9 cellular contexts compared by ENCODE assay signal in the genomic region with DNA sequence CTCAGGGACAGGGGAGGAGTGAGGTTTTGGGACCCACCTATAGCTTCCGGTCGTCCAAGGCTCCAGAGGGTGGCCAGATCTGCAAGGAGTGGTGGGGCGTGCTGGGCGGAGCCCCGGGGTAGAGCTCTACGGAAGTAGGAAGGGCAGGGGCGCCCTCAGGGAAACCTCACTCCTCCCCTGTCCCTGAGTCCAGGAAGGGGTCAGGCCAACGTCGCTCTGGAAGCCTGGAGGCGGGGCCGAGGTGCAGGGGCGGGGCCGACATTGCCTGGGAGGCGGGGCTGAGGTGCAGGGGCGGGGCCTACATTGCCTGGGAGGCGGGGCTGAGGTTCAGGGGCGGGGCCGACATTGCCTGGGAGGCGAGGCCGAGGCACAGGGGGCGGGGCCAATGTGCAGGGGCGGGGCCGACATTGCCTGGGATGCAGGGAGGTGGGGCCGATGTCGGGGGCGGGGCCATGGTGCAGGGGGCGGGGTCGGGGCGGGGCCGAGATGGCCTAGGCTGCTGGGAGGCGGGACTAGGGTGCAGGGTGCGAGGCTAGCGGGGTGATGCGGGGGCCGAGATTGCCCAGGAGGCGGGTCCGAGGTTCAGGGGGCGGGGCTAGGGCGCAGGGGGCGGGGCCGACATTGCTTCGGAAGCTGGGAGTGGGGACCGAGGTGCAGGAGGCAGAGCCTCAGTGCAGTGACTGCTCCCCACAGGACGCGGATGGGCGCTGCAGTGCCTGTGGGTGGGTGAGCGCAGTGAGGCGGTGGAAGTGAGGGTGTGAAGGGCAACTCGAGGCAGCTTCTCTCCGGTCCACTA. TPM values are rescaled to one million over a fixed set of nuclear protein-coding genes. Genes with fewer than 3 reads are reported as not detected.
A peak's percentile ranks its signal among the peaks of the same experiment; 100 is the strongest.
DNase-seq lines count a peak whose midpoint lies in the region; ATAC-seq, FAIRE-seq and TF ChIP-seq lines count a peak whose summit lies in the region.
"Had no signal": no experiment of that assay in that cellular context is flagged by ENCODE, and none has a peak within 500 bp of the region (broad histone marks: within the 10 kb centered on the region; RNA-seq: fewer than 3 reads in every experiment).

No MANE protein-coding gene starts in this region.

- no peaks in the 10 kb centered on the region for H3K9me3 ChIP-seq in testis

- TF ChIP-seq POLR2A in testis (IDR thresholded peaks at IDR 0.05) = no peak

- H3K4me1 ChIP-seq in testis = peaks cover 11% of the 10 kb centered on the region

- no peaks in the 10 kb centered on the region for H3K36me3 ChIP-seq in testis (ENCODE audit: low read depth, missing control alignments)

- no peaks in the 10 kb centered on the region for H3K27me3 Mint-ChIP-seq in endothelial cell (ENCODE audit: unreplicated experiment)
- H3K27me3 Mint-ChIP-seq in natural killer cell (ENCODE audit: low read depth in 2 of 2) = peaks cover 6 to 7% of the 10 kb centered on the region in 2 donors

- H3K9me3 Mint-ChIP-seq in endothelial cell (ENCODE audit: unreplicated experiment) = no peaks in the 10 kb centered on the region
- no peaks in the 10 kb centered on the region for H3K9me3 Mint-ChIP-seq in natural killer cell

- no peak for TF ChIP-seq CTCF in endothelial cell (IDR thresholded peaks at IDR 0.05; ENCODE audit: unreplicated experiment)
- no peak for TF ChIP-seq CTCF in natural killer cell (IDR thresholded peaks at IDR 0.05)
- TF ChIP-seq CTCF in testis (IDR thresholded peaks at IDR 0.05) = no peak
- TF ChIP-seq CTCF in D721Med (IDR thresholded peaks at IDR 0.05; ENCODE audit: insufficient read depth, missing control alignments) = no peak

- no peak overlapping the region for H3K4me3 ChIP-seq in testis

- no peaks in the 10 kb centered on the region for H3K27me3 ChIP-seq in testis

- H3K4me1 Mint-ChIP-seq in endothelial cell (ENCODE audit: unreplicated experiment) (peaks cover 6% of the 10 kb centered on the region), natural killer cell (peaks cover 9 to 10% of the 10 kb centered on the region in 2 donors)

- DNase-seq in GDM1 (lab: John Stamatoyannopoulos, UW) (peak; percentile 95), NCI-H226 (peak; percentile 73), endothelial cell (ENCODE audit: low spot score) (peak; percentile 66), natural killer cell (peak; percentile 73), testis (peak; percentile 84), NCI-H510A treated with DMSO at 0.1 percent for 48 hours (lab: John Stamatoyannopoulos, UW) (no peak), D721Med (ENCODE audit: insufficient read length, low spot score) (no peak)
- peak; percentile 78 for DNase-seq in activated CD8-positive, alpha-beta memory T cell treated with anti-CD3 and anti-CD28 coated beads for 24 hours

- 6 to 10% methylated on average over 11 to 43 of the region's 50 CpGs for WGBS in testis, 2 donors

- peak; percentile 83 to 92 (median 89) for ATAC-seq in natural killer cell

- H3K27ac Mint-ChIP-seq in endothelial cell (ENCODE audit: unreplicated experiment) = no peak overlapping the region
- peak overlapping the region; percentile 5 to 8 for H3K27ac Mint-ChIP-seq in natural killer cell

- no peak overlapping the region for H3K27ac ChIP-seq in testis

- H3K36me3 Mint-ChIP-seq in endothelial cell (ENCODE audit: low read depth, unreplicated experiment) (no peaks in the 10 kb centered on the region), natural killer cell (no peaks in the 10 kb centered on the region)

- FAIRE-seq in D721Med (lab: Jason Lieb, UNC) = no peak

- no peak overlapping the region for H3K4me3 Mint-ChIP-seq in endothelial cell (ENCODE audit: unreplicated experiment)
- no peak overlapping the region for H3K4me3 Mint-ChIP-seq in natural killer cell

- intact Hi-C loops in natural killer cell (cut with micrococcal nuclease) (loop anchor here (5.0 kb wide), 1 partner anchor 42 kb away; the partner anchor contains the start of gene RNF126), testis (cut with DNase I; ENCODE audit: low total_unique reads) (no loop called here)

RNA-seq across cellular contexts. Expression of gene PALM, which starts 4.9 kb away (rescaled TPM):
- 42.0 TPM for total RNA-seq in endothelial cell (ENCODE audit: unreplicated experiment)
- total RNA-seq in natural killer cell = 1 to 10 TPM in 1 of 3 donors, under 1 TPM in 1, not detected in 1; 0.59 to 1.0 TPM
- 10 to 100 TPM; 35.5 to 47.8 TPM for total RNA-seq in testis
- 46.4 TPM for polyA plus RNA-seq in testis (ENCODE audit: insufficient read depth, low read depth, low replicate concordance)
- total RNA-seq: HT1080 had no signal

RNA-seq across cellular contexts. Expression of gene PRSS57, which starts 8.6 kb away (rescaled TPM):
- total RNA-seq in endothelial cell (ENCODE audit: unreplicated experiment) (not detected), natural killer cell (10 to 100 TPM in 1 of 3 donors, 1 to 10 TPM in 2; 1.5 to 11.7 (median 4.5) TPM), testis (not detected)
- polyA plus RNA-seq in testis (ENCODE audit: insufficient read depth, low read depth, low replicate concordance) = not detected
- total RNA-seq: HT1080 had no signal

RNA-seq across cellular contexts. Expression of gene FSTL3, which starts 27.7 kb away (rescaled TPM):
- 6.5 TPM for total RNA-seq in endothelial cell (ENCODE audit: unreplicated experiment)
- 1 to 10 TPM; 1.5 to 1.9 (median 1.5) TPM for total RNA-seq in natural killer cell
- 100 to 1,000 TPM; 343 to 397 TPM for total RNA-seq in testis
- polyA plus RNA-seq in testis (ENCODE audit: insufficient read depth, low read depth, low replicate concordance) = 98.6 TPM

RNA-seq across cellular contexts. Expression of gene RNF126, which starts 40.8 kb away (rescaled TPM):
- total RNA-seq in endothelial cell (ENCODE audit: unreplicated experiment) (41.7 TPM), natural killer cell (100 to 1,000 TPM; 119 to 149 (median 146) TPM), testis (100 to 1,000 TPM; 148 to 158 TPM)
- 107 TPM for polyA plus RNA-seq in testis (ENCODE audit: insufficient read depth, low read depth, low replicate concordance)

RNA-seq across cellular contexts. Expression of gene MISP, which starts 47.1 kb away (rescaled TPM):
- total RNA-seq in endothelial cell (ENCODE audit: unreplicated experiment) (not detected), natural killer cell (not detected), testis (1 to 10 TPM; 1.1 to 3.1 TPM)
- polyA plus RNA-seq in testis (ENCODE audit: insufficient read depth, low read depth, low replicate concordance) = 1.1 TPM

Comparison
In these comparisons a context has a peak if more than half of its experiments do, and no peak if none do; other contexts are left out.
1. DNase-seq: peak in GDM1 (single experiment), NCI-H226 (single experiment), activated CD8-positive, alpha-beta memory T cell treated with anti-CD3 and anti-CD28 coated beads for 24 hours (single experiment), endothelial cell (single experiment), natural killer cell (single experiment) and testis (single experiment); none in NCI-H510A treated with DMSO at 0.1 percent for 48 hours (single experiment) and D721Med (single experiment).
2. RNA of gene PALM, which starts 4.9 kb away (total RNA-seq): 35.5 to 47.8 TPM in testis and 42.0 TPM in endothelial cell (single experiment); 0.59 to 1.0 TPM in natural killer cell; every median in the first group is over 10 times any median in the second.
3. RNA of gene FSTL3, which starts 27.7 kb away (total RNA-seq): 343 to 397 TPM in testis; 6.5 TPM in endothelial cell (single experiment) and 1.5 to 1.9 TPM in natural killer cell; every median in the first group is over 10 times any median in the second.